ENCODE assay signal across 1 cellular context in genomic region chr3:40681658-40682055, GRCh38.
TF ChIP-seq lines count a peak whose summit lies in the region.

No MANE protein-coding gene starts in this region.

TF ChIP-seq in H1, 55 proteins besides CTCF, POLR2A, EP300 and RAD21 (continued from another document):
- TF ChIP-seq BACH1 (IDR thresholded peaks at IDR 0.05; ENCODE audit: low read length) (no peak), HDAC2 (IDR thresholded peaks at IDR 0.05; ENCODE audit: borderline replicate concordance in 1 of 2, low read depth in 2 of 2, low read length in 2 of 2) (no peak), TCF12 (IDR thresholded peaks at IDR 0.05; ENCODE audit: low read depth, low read length) (no peak), BRCA1 (IDR thresholded peaks at IDR 0.05; ENCODE audit: low read depth, low read length) (no peak), CBX8 (IDR thresholded peaks at IDR 0.05; ENCODE audit: borderline replicate concordance, low read depth, low read length) (no peak), POLR2AphosphoS5 (IDR thresholded peaks at IDR 0.05; ENCODE audit: low read depth, low read length) (no peak), E2F6 (IDR thresholded peaks at IDR 0.05) (no peak), SIN3A (conservative IDR thresholded peaks at IDR 0.05 in 1 of 2, IDR thresholded peaks at IDR 0.05 in 1 of 2; ENCODE audit: low read depth in 1 of 2, low read length in 2 of 2) (no peak), BCL11A (IDR thresholded peaks at IDR 0.05; ENCODE audit: low read depth in 2 of 2, low read length in 2 of 2) (no peak), SP1 (IDR thresholded peaks at IDR 0.05; ENCODE audit: low read depth, low read length) (no peak), TBP (IDR thresholded peaks at IDR 0.05; ENCODE audit: low read depth, low read length) (no peak), EZH2 (IDR thresholded peaks at IDR 0.05; ENCODE audit: low read depth, low read length, severe bottlenecking) (no peak), CBX5 (IDR thresholded peaks at IDR 0.05; ENCODE audit: low read depth, low read length) (no peak)
